In the genomic region with DNA sequence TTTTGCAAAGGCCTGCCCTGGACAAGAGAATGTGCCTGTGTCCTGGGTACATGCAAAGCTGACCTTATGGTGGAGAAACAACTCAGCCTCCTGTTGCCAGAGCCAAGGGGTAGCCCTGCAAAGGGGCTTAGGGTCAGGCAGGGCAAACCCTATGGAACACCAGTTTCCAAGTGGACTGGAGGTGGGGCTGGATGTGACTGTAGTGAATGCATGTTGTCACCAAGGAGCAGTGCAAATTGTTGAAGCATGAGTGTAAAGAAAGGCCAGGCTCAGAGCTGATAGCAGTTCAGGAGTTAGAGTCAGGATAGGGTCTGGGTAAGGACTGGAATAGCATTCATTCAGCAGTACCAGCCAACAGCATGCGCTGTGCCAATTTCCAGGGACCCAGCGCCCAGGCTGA, we compare ENCODE assay signal across 17 cellular contexts.
DNase-seq lines count a peak whose midpoint lies in the region; FAIRE-seq and TF ChIP-seq lines count a peak whose summit lies in the region.
"Had no signal": no experiment of that assay in that cellular context is flagged by ENCODE, and none has a peak within 500 bp of the region (broad histone marks: within the 10 kb centered on the region; RNA-seq: fewer than 3 reads in every experiment).

No MANE protein-coding gene starts in this region.

- no peak overlapping the region for H3K14ac ChIP-seq in H1 (ENCODE audit: insufficient read length)
- no peak overlapping the region for H3K14ac ChIP-seq in trophoblast cell (ENCODE audit: low read length)

- no peak overlapping the region for H3K4me2 ChIP-seq in H1 (ENCODE audit: insufficient read depth in 1 of 2, low read depth in 2 of 2, low read length in 2 of 2)
- no peak overlapping the region for H3K4me2 ChIP-seq in trophoblast cell (ENCODE audit: low read length)

- CTCF ChIA-PET in H1 (lab: Charles Lee; ENCODE audit: partially characterized antibody) = interaction anchor here (0.7 to 3.9 kb wide), 9 partner anchors 9 to 148 kb away, joined by 3 to 21 read pairs (median 6); no protein-coding TSS in a partner anchor

- H3K27me3 ChIP-seq in H1 (replicated peaks in 1 of 4; ENCODE audit: control insufficient read depth in 3 of 4, extremely low read depth in 1 of 4, insufficient read depth in 3 of 4, low read length in 3 of 4) (no peaks in the 10 kb centered on the region), trophoblast cell (ENCODE audit: insufficient read depth, low read length) (no peaks in the 10 kb centered on the region)

- H3K27me3 Mint-ChIP-seq in nephron progenitor cell (ENCODE audit: low read depth, poor library complexity) = peaks cover 7% of the 10 kb centered on the region

- H3K36me3 Mint-ChIP-seq in nephron progenitor cell (ENCODE audit: low read depth) = peaks cover 40% of the 10 kb centered on the region
- H3K36me3 Mint-ChIP-seq: CD4-positive, CD25-positive, alpha-beta regulatory T cell; CD8-positive, alpha-beta T cell had no signal

- no peak overlapping the region for H2BK5ac ChIP-seq in H1 (ENCODE audit: low read depth, low read length)
- no peak overlapping the region for H2BK5ac ChIP-seq in trophoblast cell (ENCODE audit: low read depth, low read length, poor library complexity)

- FAIRE-seq in H1 (lab: Jason Lieb, UNC) = no peak
- FAIRE-seq: D721Med, GM12878 had no signal

- no peak overlapping the region for H2BK120ac ChIP-seq in H1 (replicated peaks; ENCODE audit: low read depth, low read length)
- H2BK120ac ChIP-seq in trophoblast cell (ENCODE audit: insufficient read depth, low read length, poor library complexity) = no peak overlapping the region

- no peak overlapping the region for H2BK15ac ChIP-seq in H1 (ENCODE audit: low read length)

- no peaks in the 10 kb centered on the region for H3K23me2 ChIP-seq in H1 (ENCODE audit: low read depth, low read length)

- H2BK12ac ChIP-seq in H1 (ENCODE audit: low read depth, low read length) (no peak overlapping the region), trophoblast cell (ENCODE audit: low read length) (no peak overlapping the region)

- no peak overlapping the region for H4K12ac ChIP-seq in trophoblast cell (ENCODE audit: low read depth, low read length)

- H3K27ac Mint-ChIP-seq in nephron progenitor cell = peak overlapping the region; percentile 56
- H3K27ac Mint-ChIP-seq: CD4-positive, CD25-positive, alpha-beta regulatory T cell; CD8-positive, alpha-beta T cell; H9 had no signal

- H2AK5ac ChIP-seq in H1 (ENCODE audit: low read depth, low read length) (no peak overlapping the region), trophoblast cell (ENCODE audit: low read length) (no peak overlapping the region)

- no peak overlapping the region for H2AFZ ChIP-seq in H1 (ENCODE audit: low read length)
- H2AFZ ChIP-seq in trophoblast cell (ENCODE audit: insufficient read depth, low read length, poor library complexity) = no peak overlapping the region
- H2AFZ ChIP-seq: GM23248 had no signal

- H3K9me3 Mint-ChIP-seq in nephron progenitor cell = peaks cover 14% of the 10 kb centered on the region

- H3K56ac ChIP-seq in H1 (replicated peaks; ENCODE audit: insufficient read length, low read depth, low read length) = no peak overlapping the region

- H3K79me2 ChIP-seq in H1 (ENCODE audit: control insufficient read depth in 1 of 2, insufficient read depth in 2 of 2, low read length in 2 of 2) = no peaks in the 10 kb centered on the region
- peaks cover 4% of the 10 kb centered on the region for H3K79me2 ChIP-seq in trophoblast cell (ENCODE audit: control insufficient read depth, insufficient read depth, low read length, poor library complexity)

- H3K27ac ChIP-seq in coronary artery (no peak overlapping the region), H1 (ENCODE audit: low read depth, low read length) (no peak overlapping the region), trophoblast cell (ENCODE audit: low read depth, low read length) (no peak overlapping the region)
- H3K27ac ChIP-seq: GM23248 had no signal

- H3K18ac ChIP-seq in H1 (ENCODE audit: extremely low read depth, low read length) (no peak overlapping the region), trophoblast cell (ENCODE audit: low read length) (peak overlapping the region; percentile 2)

- no peaks in the 10 kb centered on the region for H3K9me3 ChIP-seq in H1 (ENCODE audit: insufficient read depth in 2 of 2, low read depth in 1 of 2, low read length in 1 of 2)
- peaks cover 3% of the 10 kb centered on the region for H3K9me3 ChIP-seq in trophoblast cell (ENCODE audit: insufficient read depth, low read depth, low read length)
- H3K9me3 ChIP-seq: Caco-2 had no signal

- TF ChIP-seq RAD21 in H1 (IDR thresholded peaks at IDR 0.05 in 1 of 2, conservative IDR thresholded peaks at IDR 0.05 in 1 of 2; ENCODE audit: low read depth in 2 of 2, low read length in 2 of 2) = no peak

- no peaks in the 10 kb centered on the region for H3K36me3 ChIP-seq in H1 (ENCODE audit: control insufficient read depth in 2 of 4, insufficient read depth in 4 of 4, low read length in 3 of 4)
- H3K36me3 ChIP-seq in trophoblast cell (ENCODE audit: control insufficient read depth in 1 of 2, insufficient read depth in 2 of 2, low read length in 2 of 2) = peaks cover 3 to 8% of the 10 kb centered on the region in 2 experiments

- H4K8ac ChIP-seq in H1 (ENCODE audit: extremely low read depth, insufficient read depth, low read length) (no peak overlapping the region; the same call in 1 of the 2 replicates), trophoblast cell (ENCODE audit: low read depth, low read length) (no peak overlapping the region)

- no peaks in the 10 kb centered on the region for H4K20me1 ChIP-seq in H1 (replicated peaks in 1 of 2; ENCODE audit: control insufficient read depth in 1 of 2, insufficient read depth in 2 of 2, low read length in 2 of 2)

- DNase-seq in coronary artery (ENCODE audit: low spot score) = peak; percentile 56
- DNase-seq in H1 (ENCODE audit: low read depth in 1 of 2, low spot score in 2 of 2) = no peak
- no peak for DNase-seq in nephron progenitor cell
- DNase-seq in trophoblast cell = peak; percentile 21 to 59
- DNase-seq in C1 segment of cervical spinal cord (lab: John Stamatoyannopoulos, UW) = no peak
- no peak for DNase-seq in activated effector memory CD4-positive, alpha-beta T cell treated with anti-CD3 and anti-CD28 coated beads, Interleukin-2, amount 50 U/mL, for 16 hours
- DNase-seq in NCI-H2029 treated with DMSO at 0.1 percent for 48 hours (lab: John Stamatoyannopoulos, UW) = no peak
- DNase-seq: Caco-2; CD4-positive, CD25-positive, alpha-beta regulatory T cell; CD8-positive, alpha-beta T cell; DMS 273 treated with DMSO at 0.1 percent for 48 hours; DMS79; EL; GM23248; H9 had no signal

- H3K9ac ChIP-seq in H1 (replicated peaks in 1 of 4; ENCODE audit: extremely low read depth in 1 of 4, low read depth in 3 of 4, low read length in 3 of 4) = no peak overlapping the region
- no peak overlapping the region for H3K9ac ChIP-seq in trophoblast cell (ENCODE audit: low read length)
- H3K9ac ChIP-seq: GM23248 had no signal

- H3K4me1 Mint-ChIP-seq in nephron progenitor cell = peaks cover 11% of the 10 kb centered on the region
- H3K4me1 Mint-ChIP-seq: CD4-positive, CD25-positive, alpha-beta regulatory T cell had no signal

- peak overlapping the region; percentile 13 for H3K4ac ChIP-seq in H1 (replicated peaks; ENCODE audit: insufficient read length, low read depth, low read length)
- H3K4ac ChIP-seq in trophoblast cell (ENCODE audit: low read depth, low read length) = no peak overlapping the region

- H3K79me1 ChIP-seq in H1 (ENCODE audit: low read depth, low read length) (no peaks in the 10 kb centered on the region; the same call in 1 of the 2 replicates), trophoblast cell (ENCODE audit: low read length) (no peaks in the 10 kb centered on the region)

- no peak overlapping the region for H4K91ac ChIP-seq in H1 (replicated peaks; ENCODE audit: insufficient read length, low read length)
- no peak overlapping the region for H4K91ac ChIP-seq in trophoblast cell (ENCODE audit: low read depth, low read length)

- no peak overlapping the region for H2BK20ac ChIP-seq in H1 (ENCODE audit: low read length)

- H3K4me1 ChIP-seq in H1 (replicated peaks in 1 of 4; ENCODE audit: control insufficient read depth in 3 of 4, insufficient read depth in 4 of 4, low read length in 3 of 4) = peaks cover 2 to 5% (median 3%) of the 10 kb centered on the region in 4 experiments; a peak in 6 of 7 replicates
- H3K4me1 ChIP-seq in trophoblast cell (ENCODE audit: control insufficient read depth in 1 of 2, insufficient read depth in 2 of 2, low read length in 2 of 2) = peaks cover 26 to 28% of the 10 kb centered on the region in 2 experiments
- H3K4me1 ChIP-seq: Caco-2 had no signal

- H3K23ac ChIP-seq in H1 (ENCODE audit: insufficient read length) = no peak overlapping the region
- H3K23ac ChIP-seq in trophoblast cell (ENCODE audit: low read length) = no peak overlapping the region

- POLR2A ChIA-PET in H1 (lab: Charles Lee; ENCODE audit: partially characterized antibody) = interaction anchor here (1.3 kb wide), 1 partner anchor 13 kb away, joined by 3 read pairs; no protein-coding TSS in a partner anchor

- TF ChIP-seq CTCF in coronary artery (IDR thresholded peaks at IDR 0.05) (no peak), H1 (IDR thresholded peaks at IDR 0.05; ENCODE audit: control extremely low read depth in 1 of 3, insufficient read depth in 1 of 3, low read depth in 1 of 3, low read length in 3 of 3) (no peak), nephron progenitor cell (IDR thresholded peaks at IDR 0.05) (no peak)

- no peak for TF ChIP-seq POLR2A in H1 (IDR thresholded peaks at IDR 0.05; ENCODE audit: control extremely low read depth in 1 of 2, low read depth in 2 of 2, low read length in 2 of 2)

- no peak overlapping the region for H4K5ac ChIP-seq in H1 (ENCODE audit: insufficient read length, low read depth, low read length)

- H3K4me3 Mint-ChIP-seq in nephron progenitor cell = no peak overlapping the region
- H3K4me3 Mint-ChIP-seq: CD4-positive, CD25-positive, alpha-beta regulatory T cell; CD8-positive, alpha-beta T cell; H9 had no signal

- H3K4me3 ChIP-seq in coronary artery = no peak overlapping the region
- no peak overlapping the region for H3K4me3 ChIP-seq in H1 (ENCODE audit: extremely low read depth in 1 of 4, insufficient read depth in 2 of 4, low read depth in 3 of 4, low read length in 4 of 4)
- no peak overlapping the region for H3K4me3 ChIP-seq in trophoblast cell (ENCODE audit: low read depth, low read length)
- H3K4me3 ChIP-seq: GM12878, GM23248 had no signal

- TF ChIP-seq EP300 in H1 (IDR thresholded peaks at IDR 0.05; ENCODE audit: borderline replicate concordance in 1 of 2, low read depth in 2 of 2, low read length in 2 of 2) = no peak

- 89% methylated on average over 2 of the region's 2 CpGs; no CpG with 5 or more reads in 1 of the 2 experiments for WGBS in H1 (ENCODE audit: extremely low coverage in 1 of 2, insufficient coverage in 1 of 2, insufficient read length in 1 of 2, insufficient replicate concordance in 2 of 2, low coverage in 1 of 2, low lambda C conversion rate in 2 of 2, missing lambda C conversion rate in 1 of 2), 2 experiments
- WGBS in trophoblast cell (ENCODE audit: extremely low coverage, insufficient coverage, insufficient read length) = no CpG with 5 or more reads among the region's 2 CpGs

TF ChIP-seq in H1, 55 proteins besides CTCF, POLR2A, EP300 and RAD21 (continues in another document):
- TF ChIP-seq KDM1A (IDR thresholded peaks at IDR 0.05; ENCODE audit: borderline replicate concordance, low read length) (no peak), GABPA (IDR thresholded peaks at IDR 0.05; ENCODE audit: borderline replicate concordance, insufficient read depth, low read length) (no peak)

Comparison
In these comparisons a context has a peak if more than half of its experiments do, and no peak if none do; other contexts are left out.
1. DNase-seq: peak in coronary artery (single experiment) and trophoblast cell (2 of 2); none in H1 (0 of 2), nephron progenitor cell (single experiment), C1 segment of cervical spinal cord (0 of 14), activated effector memory CD4-positive, alpha-beta T cell treated with anti-CD3 and anti-CD28 coated beads, Interleukin-2, amount 50 U/mL, for 16 hours (single experiment) and NCI-H2029 treated with DMSO at 0.1 percent for 48 hours (single experiment).